In the genomic region with DNA sequence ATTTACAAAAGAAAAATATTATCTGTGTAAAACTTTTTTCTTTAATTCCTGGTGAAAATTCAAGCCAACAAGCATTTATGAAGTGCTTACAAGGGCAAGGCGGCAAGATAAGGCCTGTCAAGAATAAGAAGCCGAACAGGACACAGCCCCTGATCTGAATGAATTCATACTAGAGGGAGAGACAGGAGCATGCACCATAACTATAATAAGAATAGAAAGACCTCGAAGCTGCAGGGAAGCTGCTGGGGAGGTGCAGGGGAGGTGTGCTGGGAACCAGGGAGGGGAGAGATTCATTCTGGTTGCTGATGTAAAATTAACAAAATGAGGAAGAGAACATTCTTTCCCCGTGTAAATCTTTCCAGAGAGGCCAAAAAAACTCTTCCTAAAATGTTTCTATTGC, we compare ENCODE assay signal across 22 cellular contexts.
"Had no signal": no experiment of that assay in that cellular context is flagged by ENCODE, and none has a peak within 500 bp of the region (broad histone marks: within the 10 kb centered on the region; RNA-seq: fewer than 3 reads in every experiment).

No MANE protein-coding gene starts in this region.

- ATAC-seq: foreskin keratinocyte, gastroesophageal sphincter, left cardiac atrium, left lung, left ventricle myocardium superior, lower lobe of right lung, mucosa of descending colon had no signal

- H3K9me3 ChIP-seq: lower lobe of right lung had no signal

- H3K4me3 ChIP-seq: coronary artery, dorsolateral prefrontal cortex, esophagus muscularis mucosa, gastroesophageal sphincter, hepatocyte, left lung, lower lobe of right lung, mucosa of descending colon had no signal

- DNase-seq: dermis blood vessel endothelial cell; dorsolateral prefrontal cortex; effector CD4-positive, alpha-beta T cell; effector memory CD4-positive, alpha-beta T cell; foreskin keratinocyte; hypothalamus; immature natural killer cell; left cardiac atrium; left lung; left ventricle myocardium superior; lower lobe of right lung; mesenchymal stem cell; mucosa of descending colon; naive B cell had no signal

- H3K27ac ChIP-seq: coronary artery, esophagus muscularis mucosa, foreskin keratinocyte, gastroesophageal sphincter, hepatocyte, left lung, lower lobe of right lung had no signal

- H3K36me3 ChIP-seq: esophagus muscularis mucosa, gastroesophageal sphincter, left lung, lower lobe of right lung had no signal

- H3K4me1 ChIP-seq: foreskin keratinocyte, gastroesophageal sphincter, left lung, lower lobe of right lung had no signal

- FAIRE-seq: colon, endothelial cell of umbilical vein, frontal cortex, keratinocyte had no signal

- H3K27me3 ChIP-seq: dorsolateral prefrontal cortex, esophagus muscularis mucosa, gastroesophageal sphincter, hepatocyte, left lung had no signal
